ENCODE assay signal across 2 cellular contexts in genomic region chrX:47595701-47596655, GRCh38.
TF ChIP-seq lines count a peak whose summit lies in the region.

No MANE protein-coding gene starts in this region.

TF ChIP-seq in H1, 55 proteins besides CTCF, POLR2A, EP300 and RAD21 (continued from another document):
- no peak for TF ChIP-seq JUN (IDR thresholded peaks at IDR 0.05; ENCODE audit: low read depth, low read length)
- no peak for TF ChIP-seq BRCA1 (IDR thresholded peaks at IDR 0.05; ENCODE audit: low read depth, low read length)
- no peak for TF ChIP-seq SP4 (IDR thresholded peaks at IDR 0.05; ENCODE audit: low read length)
TF ChIP-seq in H1: peak in this region for 0.

TF ChIP-seq in HEK293T, 16 proteins besides CTCF, POLR2A, EP300 and RAD21:
- TF ChIP-seq BHLHE40 (IDR thresholded peaks at IDR 0.05; ENCODE audit: borderline replicate concordance) (no peak), L3MBTL2 (conservative IDR thresholded peaks at IDR 0.05) (no peak), FOXM1 (IDR thresholded peaks at IDR 0.05; ENCODE audit: borderline replicate concordance) (no peak), ARNT (IDR thresholded peaks at IDR 0.05) (no peak), FOXK2 (IDR thresholded peaks at IDR 0.05) (no peak), SUZ12 (IDR thresholded peaks at IDR 0.05) (no peak), HDGF (IDR thresholded peaks at IDR 0.05; ENCODE audit: borderline replicate concordance) (no peak), LEF1 (IDR thresholded peaks at IDR 0.05; ENCODE audit: borderline replicate concordance) (no peak), TARDBP (IDR thresholded peaks at IDR 0.05) (no peak), PKNOX1 (IDR thresholded peaks at IDR 0.05) (no peak)
